In the genomic region with DNA sequence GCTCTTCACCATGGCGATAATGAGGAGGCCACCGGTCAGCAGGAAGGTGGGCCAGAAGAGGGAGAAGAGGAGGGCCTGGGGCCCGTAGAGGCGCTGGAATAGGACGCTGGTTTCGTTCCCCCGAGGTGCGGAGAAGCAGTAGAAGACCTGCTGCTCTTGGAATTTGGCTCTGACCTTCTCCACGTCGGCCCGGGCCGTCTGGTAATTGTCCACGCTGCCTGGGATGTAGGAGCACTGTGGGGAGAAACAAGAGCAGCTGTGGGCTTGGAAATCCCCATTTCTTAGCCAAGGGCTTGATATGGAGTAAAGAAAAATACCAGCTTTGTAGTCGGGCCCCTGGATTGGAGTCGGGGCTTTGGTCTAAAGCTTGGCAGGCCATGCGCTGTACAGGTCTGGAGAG, we compare ENCODE assay signal across 24 cellular contexts. TPM values are rescaled to one million over a fixed set of nuclear protein-coding genes. Genes with fewer than 3 reads are reported as not detected.
"Had no signal": no experiment of that assay in that cellular context is flagged by ENCODE, and none has a peak within 500 bp of the region (broad histone marks: within the 10 kb centered on the region; RNA-seq: fewer than 3 reads in every experiment).

No MANE protein-coding gene starts in this region.

- H3K9me3 ChIP-seq: esophagus squamous epithelium, gastrocnemius medialis, heart right ventricle, left lung, lower lobe of right lung, mucosa of descending colon had no signal

- DNase-seq: dermis blood vessel endothelial cell; dorsolateral prefrontal cortex; effector CD4-positive, alpha-beta T cell; effector memory CD4-positive, alpha-beta T cell; esophagus squamous epithelium; foreskin fibroblast; foreskin melanocyte; gastrocnemius medialis; glutamatergic neuron; head of caudate nucleus; heart right ventricle; hippocampal formation; left cardiac atrium; left lung; left ventricle myocardium superior; lower lobe of right lung; mesenchymal stem cell; mucosa of descending colon had no signal

- H3K27ac Mint-ChIP-seq: mesothelial cell of epicardium had no signal

- H3K4me3 Mint-ChIP-seq: mesothelial cell of epicardium had no signal

- H3K4me3 ChIP-seq: coronary artery, dorsolateral prefrontal cortex, esophagus squamous epithelium, gastrocnemius medialis, heart right ventricle, left lung, lower lobe of right lung, mucosa of descending colon had no signal

- H3K27me3 ChIP-seq: esophagus squamous epithelium, gastrocnemius medialis, heart right ventricle, left lung had no signal

- H3K36me3 ChIP-seq: esophagus squamous epithelium, gastrocnemius medialis, lower lobe of right lung had no signal

- H3K27ac ChIP-seq: coronary artery, dorsolateral prefrontal cortex, esophagus squamous epithelium, gastrocnemius medialis, heart right ventricle, left lung, lower lobe of right lung had no signal

- H3K4me1 ChIP-seq: gastrocnemius medialis, left lung, lower lobe of right lung had no signal

- ATAC-seq: gastrocnemius medialis, left lung, left ventricle myocardium superior, lower lobe of right lung, mucosa of descending colon had no signal

- H3K36me3 Mint-ChIP-seq: mesothelial cell of epicardium had no signal

RNA-seq across cellular contexts. Expression of gene KCNMB1, which starts 10.4 kb away (rescaled TPM):
- total RNA-seq: dermis blood vessel endothelial cell, epithelial cell of proximal tubule, glomerular endothelial cell, lung microvascular endothelial cell had no signal
- polyA plus RNA-seq: keratinocyte had no signal
